9 cellular contexts compared by ENCODE assay signal in the genomic region with DNA sequence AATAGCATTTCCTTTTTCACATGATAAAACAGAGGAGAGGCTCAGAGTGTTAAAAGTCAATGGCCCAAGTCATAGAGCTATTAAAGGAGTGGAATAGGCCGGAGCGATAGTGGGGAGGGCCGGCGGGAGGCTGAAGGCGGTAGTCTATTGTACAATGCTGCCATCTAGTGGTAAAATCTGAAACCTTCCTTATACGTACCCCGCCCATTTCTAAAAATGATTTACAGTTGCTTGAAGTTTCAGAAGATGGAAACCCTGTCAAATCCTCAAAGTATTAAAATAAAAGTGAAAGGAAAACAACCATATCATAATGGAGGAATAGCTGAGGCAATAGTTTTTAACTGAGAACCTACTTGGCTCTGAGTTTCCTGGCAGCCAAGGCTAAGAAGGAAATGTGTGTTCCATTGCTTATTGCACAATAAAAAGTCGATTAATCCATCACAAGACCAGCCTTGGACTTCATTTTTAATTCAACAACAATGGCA.
DNase-seq lines count a peak whose midpoint lies in the region; ATAC-seq, FAIRE-seq and TF ChIP-seq lines count a peak whose summit lies in the region.
"Had no signal": no experiment of that assay in that cellular context is flagged by ENCODE, and none has a peak within 500 bp of the region (broad histone marks: within the 10 kb centered on the region; RNA-seq: fewer than 3 reads in every experiment).

No MANE protein-coding gene starts in this region.

- H3K27ac Mint-ChIP-seq in activated CD8-positive, alpha-beta T cell treated with anti-CD3 and anti-CD28 coated beads, Interleukin-2, amount 10 ng/mL, durations not matched to agents 7 days and 5 days: no peak overlapping the region
- H3K27ac Mint-ChIP-seq: stimulated activated naive CD8-positive, alpha-beta T cell treated with anti-CD3 and anti-CD28 coated beads, Interleukin-15, Interleukin-2, amounts not matched to agents 100 ng/mL and 50 ng/mL, for 24 hours had no signal

- DNase-seq in ELR (ENCODE audit: low read depth): peak; percentile 81
- peak; percentile 49 for DNase-seq in NCI-H510A (lab: John Stamatoyannopoulos, UW)
- DNase-seq in activated CD8-positive, alpha-beta T cell treated with anti-CD3 and anti-CD28 coated beads, Interleukin-2, amount 10 ng/mL, durations not matched to agents 7 days and 5 days: peak; percentile 53
- DNase-seq in foreskin melanocyte: peak; percentile 55
- DNase-seq in pancreas: peak in 2 of 6 donors; percentile 40 to 61
- no peak for DNase-seq in posterior vena cava (ENCODE audit: low spot score)

- intact Hi-C loops in pancreas (cut with DNase I): loop anchor here (5.0 to 10.0 kb wide), 2 partner anchors 153 to 160 kb away; no protein-coding TSS in a partner anchor
- intact Hi-C loops in posterior vena cava (cut with DNase I): loop anchor here (2.0 to 10.0 kb wide), 3 partner anchors 163 to 273 kb away; no protein-coding TSS in a partner anchor

- peak; percentile 66 for FAIRE-seq in pancreas (lab: Jason Lieb, UNC)

- H3K9me3 ChIP-seq in pancreas: no peaks in the 10 kb centered on the region

- no peaks in the 10 kb centered on the region for H3K9me3 Mint-ChIP-seq in activated CD8-positive, alpha-beta T cell treated with anti-CD3 and anti-CD28 coated beads, Interleukin-2, amount 10 ng/mL, durations not matched to agents 7 days and 5 days (ENCODE audit: insufficient read depth)
- H3K9me3 Mint-ChIP-seq: stimulated activated naive CD8-positive, alpha-beta T cell treated with anti-CD3 and anti-CD28 coated beads, Interleukin-15, Interleukin-2, amounts not matched to agents 100 ng/mL and 50 ng/mL, for 24 hours had no signal

- H3K4me3 Mint-ChIP-seq in activated CD8-positive, alpha-beta T cell treated with anti-CD3 and anti-CD28 coated beads, Interleukin-2, amount 10 ng/mL, durations not matched to agents 7 days and 5 days: no peak overlapping the region
- H3K4me3 Mint-ChIP-seq: stimulated activated naive CD8-positive, alpha-beta T cell treated with anti-CD3 and anti-CD28 coated beads, Interleukin-15, Interleukin-2, amounts not matched to agents 100 ng/mL and 50 ng/mL, for 24 hours had no signal

- H3K4me3 ChIP-seq in pancreas: no peak overlapping the region

- peaks cover 0 to 4% (median 0%) of the 10 kb centered on the region in 4 donors for H3K27me3 ChIP-seq in pancreas

- H3K27me3 Mint-ChIP-seq in activated CD8-positive, alpha-beta T cell treated with anti-CD3 and anti-CD28 coated beads, Interleukin-2, amount 10 ng/mL, durations not matched to agents 7 days and 5 days (ENCODE audit: low read depth): peaks cover 17% of the 10 kb centered on the region

- no peaks in the 10 kb centered on the region for H3K36me3 ChIP-seq in pancreas

- TF ChIP-seq CTCF in pancreas (IDR thresholded peaks at IDR 0.05): peak; percentile 56 to 81 (median 73)

- H3K4me1 Mint-ChIP-seq in activated CD8-positive, alpha-beta T cell treated with anti-CD3 and anti-CD28 coated beads, Interleukin-2, amount 10 ng/mL, durations not matched to agents 7 days and 5 days (ENCODE audit: low read depth): peaks cover 8% of the 10 kb centered on the region

- no peak overlapping the region for H3K27ac ChIP-seq in pancreas

- 8 to 11% methylated on average over 8 of the region's 8 CpGs for WGBS in pancreas, 2 donors

- peaks cover 0 to 4% (median 0%) of the 10 kb centered on the region in 3 donors for H3K4me1 ChIP-seq in pancreas

- H3K36me3 Mint-ChIP-seq in activated CD8-positive, alpha-beta T cell treated with anti-CD3 and anti-CD28 coated beads, Interleukin-2, amount 10 ng/mL, durations not matched to agents 7 days and 5 days (ENCODE audit: low read depth): no peaks in the 10 kb centered on the region

- ATAC-seq in GM19463 (IDR thresholded peaks at IDR 0.05; ENCODE audit: unreplicated experiment) (peak; percentile 65), HG03378 (IDR thresholded peaks at IDR 0.05; ENCODE audit: unreplicated experiment) (peak; percentile 83), pancreas (peak; percentile 81 to 92 (median 88))
- ATAC-seq in activated CD8-positive, alpha-beta T cell treated with anti-CD3 and anti-CD28 coated beads, Interleukin-2, amount 10 ng/mL, durations not matched to agents 7 days and 5 days: peak; percentile 70

- POLR2A ChIA-PET in activated CD8-positive, alpha-beta T cell treated with anti-CD3 and anti-CD28 coated beads, Interleukin-2, amount 10 ng/mL, durations not matched to agents 7 days and 5 days (lab: Charles Lee): interaction anchor here (1.4 kb wide), 1 partner anchor 273 kb away, joined by 3 read pairs; no protein-coding TSS in a partner anchor

- CTCF ChIA-PET in activated CD8-positive, alpha-beta T cell treated with anti-CD3 and anti-CD28 coated beads, Interleukin-2, amount 10 ng/mL, durations not matched to agents 7 days and 5 days (lab: Charles Lee): interaction anchor here (0.6 to 6.3 kb wide), 72 partner anchors 9 to 419 kb away, joined by 3 to 260 read pairs (median 4); a partner anchor contains a TSS
